15 cellular contexts compared by ENCODE assay signal in the genomic region with DNA sequence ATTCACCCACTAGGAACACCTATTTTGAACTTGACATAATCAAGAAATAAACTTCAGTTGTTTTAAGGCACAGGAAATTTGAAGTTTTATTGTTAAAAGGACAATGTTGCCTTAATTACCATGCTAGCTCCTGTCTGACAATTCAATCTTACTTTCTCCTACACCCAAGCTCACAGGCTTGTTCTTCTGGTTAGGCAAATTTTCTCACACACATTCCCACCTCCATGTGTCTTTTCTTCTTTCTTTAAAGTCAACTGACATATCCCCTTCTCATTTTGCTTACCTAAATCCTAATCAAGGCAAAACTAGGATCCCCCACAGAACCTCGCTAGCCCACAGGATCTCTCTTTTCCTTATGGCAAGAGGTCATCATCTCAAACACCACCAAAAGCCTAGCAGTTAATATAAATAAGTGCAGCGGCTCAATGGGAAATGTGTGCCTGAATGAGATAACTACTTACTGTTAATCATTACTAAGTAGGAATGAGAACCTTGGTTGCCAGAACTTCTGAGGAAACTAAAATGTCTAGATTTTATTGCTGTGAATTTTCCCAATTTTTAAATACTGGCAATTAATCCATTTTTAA.
A peak's percentile ranks its signal among the peaks of the same experiment; 100 is the strongest.
DNase-seq lines count a peak whose midpoint lies in the region; ATAC-seq and TF ChIP-seq lines count a peak whose summit lies in the region.
"Had no signal": no experiment of that assay in that cellular context is flagged by ENCODE, and none has a peak within 500 bp of the region (broad histone marks: within the 10 kb centered on the region; RNA-seq: fewer than 3 reads in every experiment).

No MANE protein-coding gene starts in this region.

- H3K4me3 ChIP-seq in HCT116 (replicated peaks in 1 of 2; ENCODE audit: low read depth in 1 of 2, low read length in 2 of 2), result no peak overlapping the region
- H3K4me3 ChIP-seq: GM12878, spleen had no signal

- H3K9me3 Mint-ChIP-seq in T-helper 2 cell treated with Interferon-gamma antibody and Interleukin-4, amounts not matched to agents 5 μg/mL and 100 μg/mL, for 36 hours, result no peaks in the 10 kb centered on the region
- H3K9me3 Mint-ChIP-seq in activated CD8-positive, alpha-beta T cell treated with anti-CD3 and anti-CD28 coated beads for 36 hours, result no peaks in the 10 kb centered on the region
- no peaks in the 10 kb centered on the region for H3K9me3 Mint-ChIP-seq in nephron
- H3K9me3 Mint-ChIP-seq: neural crest cell had no signal

- BruUV-seq in HCT116 (replicated peaks; lab: Mats Ljungman, UMichigan), result no TSS peak

- H3K4me1 ChIP-seq in HCT116 (ENCODE audit: control insufficient read depth in 1 of 2, insufficient read depth in 2 of 2, low read length in 2 of 2), result peaks cover 8 to 17% of the 10 kb centered on the region in 2 experiments; a peak in 3 of 4 replicates

- H3K27me3 ChIP-seq in HCT116 (ENCODE audit: insufficient read depth, low read length), result no peaks in the 10 kb centered on the region
- H3K27me3 ChIP-seq: spleen had no signal

- no peaks in the 10 kb centered on the region for H3K9me2 ChIP-seq in HCT116 (ENCODE audit: insufficient read depth)

- POLR2A ChIA-PET in HCT116 (lab: Charles Lee), result no interaction called here
- POLR2A ChIA-PET in activated CD8-positive, alpha-beta T cell treated with anti-CD3 and anti-CD28 coated beads for 36 hours (lab: Charles Lee), result no interaction called here

- peak overlapping the region; percentile 68 for H3K27ac Mint-ChIP-seq in T-helper 2 cell treated with Interferon-gamma antibody and Interleukin-4, amounts not matched to agents 5 μg/mL and 100 μg/mL, for 36 hours
- peak overlapping the region; percentile 22 for H3K27ac Mint-ChIP-seq in activated CD8-positive, alpha-beta T cell treated with anti-CD3 and anti-CD28 coated beads for 36 hours
- H3K27ac Mint-ChIP-seq in nephron, result peak overlapping the region; percentile 95 to 99 (median 99)

- RAD21 ChIA-PET in HCT116 (lab: Charles Lee; ENCODE audit: low non-redundant PET in 1 of 2, low total read pairs in 2 of 2, uncharacterized antibody in 2 of 2, unreplicated experiment in 2 of 2), result no interaction called here

- no peaks in the 10 kb centered on the region for H4K20me1 ChIP-seq in HCT116 (ENCODE audit: insufficient read depth)

- H3K9ac ChIP-seq in HCT116 (ENCODE audit: low read length), result no peak overlapping the region

- peaks cover 2% of the 10 kb centered on the region for H3K27me3 Mint-ChIP-seq in T-helper 2 cell treated with Interferon-gamma antibody and Interleukin-4, amounts not matched to agents 5 μg/mL and 100 μg/mL, for 36 hours (ENCODE audit: low read depth)
- no peaks in the 10 kb centered on the region for H3K27me3 Mint-ChIP-seq in activated CD8-positive, alpha-beta T cell treated with anti-CD3 and anti-CD28 coated beads for 36 hours
- no peaks in the 10 kb centered on the region for H3K27me3 Mint-ChIP-seq in nephron (ENCODE audit: low read depth)

- H3K36me3 ChIP-seq in HCT116 (ENCODE audit: control insufficient read depth in 1 of 2, insufficient read depth in 2 of 2, low read length in 2 of 2), result no peaks in the 10 kb centered on the region
- H3K36me3 ChIP-seq: spleen had no signal

- no peak for TF ChIP-seq RAD21 in HCT116 (IDR thresholded peaks at IDR 0.05; ENCODE audit: low read depth)

- H3K36me3 Mint-ChIP-seq in T-helper 2 cell treated with Interferon-gamma antibody and Interleukin-4, amounts not matched to agents 5 μg/mL and 100 μg/mL, for 36 hours (ENCODE audit: low read depth), result peaks cover 7% of the 10 kb centered on the region
- peaks cover 3% of the 10 kb centered on the region for H3K36me3 Mint-ChIP-seq in activated CD8-positive, alpha-beta T cell treated with anti-CD3 and anti-CD28 coated beads for 36 hours (ENCODE audit: low read depth)
- peaks cover 3% of the 10 kb centered on the region for H3K36me3 Mint-ChIP-seq in nephron (ENCODE audit: low read depth)

- TF ChIP-seq CTCF in HCT116 (IDR thresholded peaks at IDR 0.05 in 2 of 3, conservative IDR thresholded peaks at IDR 0.05 in 1 of 3; ENCODE audit: borderline replicate concordance in 1 of 3, insufficient read depth in 1 of 3, low read depth in 2 of 3, low read length in 2 of 3), result no peak
- TF ChIP-seq CTCF in activated CD8-positive, alpha-beta T cell treated with anti-CD3 and anti-CD28 coated beads for 36 hours (IDR thresholded peaks at IDR 0.05), result no peak
- no peak for TF ChIP-seq CTCF in nephron (IDR thresholded peaks at IDR 0.05; ENCODE audit: unreplicated experiment in 3 of 3)

- no peak overlapping the region for H3K27ac ChIP-seq in HCT116 (ENCODE audit: low read depth, low read length)
- H3K27ac ChIP-seq: spleen had no signal

- no peak for ATAC-seq in HCT116
- no peak for ATAC-seq in activated CD8-positive, alpha-beta T cell treated with anti-CD3 and anti-CD28 coated beads for 36 hours

- CTCF ChIA-PET in HCT116 (lab: Charles Lee), result no interaction called here
- CTCF ChIA-PET in activated CD8-positive, alpha-beta T cell treated with anti-CD3 and anti-CD28 coated beads for 36 hours (lab: Charles Lee), result no interaction called here

- no peak for DNase-seq in T-helper 2 cell treated with Interferon-gamma antibody and Interleukin-4, amounts not matched to agents 5 μg/mL and 100 μg/mL, for 36 hours (ENCODE audit: low spot score)
- no peak for DNase-seq in T-helper 2 cell
- no peak for DNase-seq in HCT116 (ENCODE audit: low read depth, low spot score)
- DNase-seq in activated CD8-positive, alpha-beta T cell treated with anti-CD3 and anti-CD28 coated beads for 36 hours, result no peak
- no peak for DNase-seq in SK-N-DZ (ENCODE audit: low spot score)
- DNase-seq in iPS-NIHi11 (ENCODE audit: low spot score), result no peak
- no peak for DNase-seq in NCI-H146 (lab: John Stamatoyannopoulos, UW)
- DNase-seq: anterior cingulate cortex, DMS153, foreskin fibroblast, NCI-H1048, spleen had no signal

- intact Hi-C loops in HCT116 (cut with micrococcal nuclease), result no loop called here
- intact Hi-C loops in activated CD8-positive, alpha-beta T cell treated with anti-CD3 and anti-CD28 coated beads for 36 hours (cut with micrococcal nuclease), result no loop called here

- no peak overlapping the region for H2AFZ ChIP-seq in HCT116 (ENCODE audit: low read depth, low read length, poor library complexity, severe bottlenecking)

- peak overlapping the region; percentile 70 for H3K4me3 Mint-ChIP-seq in T-helper 2 cell treated with Interferon-gamma antibody and Interleukin-4, amounts not matched to agents 5 μg/mL and 100 μg/mL, for 36 hours
- no peak overlapping the region for H3K4me3 Mint-ChIP-seq in activated CD8-positive, alpha-beta T cell treated with anti-CD3 and anti-CD28 coated beads for 36 hours
- H3K4me3 Mint-ChIP-seq in nephron, result peak overlapping the region; percentile 42 to 69 (median 60)
- H3K4me3 Mint-ChIP-seq: neural crest cell had no signal

- peak overlapping the region; percentile 18; the same call in 1 of the 2 replicates for H3K4me2 ChIP-seq in HCT116 (ENCODE audit: low read length)

- no peak for TF ChIP-seq POLR2A in HCT116 (IDR thresholded peaks at IDR 0.05; ENCODE audit: borderline replicate concordance, extremely low read depth, insufficient read depth, insufficient read length)

- H3K4me1 Mint-ChIP-seq in T-helper 2 cell treated with Interferon-gamma antibody and Interleukin-4, amounts not matched to agents 5 μg/mL and 100 μg/mL, for 36 hours (ENCODE audit: low read depth), result peaks cover 36% of the 10 kb centered on the region
- peaks cover 26% of the 10 kb centered on the region for H3K4me1 Mint-ChIP-seq in activated CD8-positive, alpha-beta T cell treated with anti-CD3 and anti-CD28 coated beads for 36 hours (ENCODE audit: low read depth)
- H3K4me1 Mint-ChIP-seq in nephron, result peaks cover 36% of the 10 kb centered on the region

- H3K9me3 ChIP-seq in HCT116 (ENCODE audit: control insufficient read depth in 1 of 2, insufficient read depth in 1 of 2, low read depth in 1 of 2, low read length in 2 of 2), result no peaks in the 10 kb centered on the region
- H3K9me3 ChIP-seq: spleen had no signal

- H3K79me2 ChIP-seq in HCT116 (ENCODE audit: insufficient read depth, low read length), result no peaks in the 10 kb centered on the region

TF ChIP-seq in HCT116, 20 proteins besides CTCF, POLR2A, EP300 and RAD21 (continues in another document):
- TF ChIP-seq EGR1 (IDR thresholded peaks at IDR 0.05; ENCODE audit: low read depth) (no peak), FOSL1 (IDR thresholded peaks at IDR 0.05; ENCODE audit: low read depth) (no peak), SRF (IDR thresholded peaks at IDR 0.05; ENCODE audit: low read depth) (no peak), ZNF274 (IDR thresholded peaks at IDR 0.05; ENCODE audit: low read depth, low read length) (no peak), ELF1 (IDR thresholded peaks at IDR 0.05; ENCODE audit: borderline replicate concordance, low read depth) (no peak), POLR2AphosphoS5 (IDR thresholded peaks at IDR 0.05; ENCODE audit: low read depth, low read length) (no peak), ZBTB33 (IDR thresholded peaks at IDR 0.05; ENCODE audit: extremely low read depth, insufficient replicate concordance, low read length) (no peak), MAX (IDR thresholded peaks at IDR 0.05) (no peak), ZFX (IDR thresholded peaks at IDR 0.05) (no peak), EZH2 (IDR thresholded peaks at IDR 0.05) (no peak), SIN3A (IDR thresholded peaks at IDR 0.05; ENCODE audit: low read depth) (no peak), YY1 (IDR thresholded peaks at IDR 0.05; ENCODE audit: extremely low read depth, insufficient replicate concordance, low read depth, low read length) (no peak)
- TF ChIP-seq, protein P1, sequence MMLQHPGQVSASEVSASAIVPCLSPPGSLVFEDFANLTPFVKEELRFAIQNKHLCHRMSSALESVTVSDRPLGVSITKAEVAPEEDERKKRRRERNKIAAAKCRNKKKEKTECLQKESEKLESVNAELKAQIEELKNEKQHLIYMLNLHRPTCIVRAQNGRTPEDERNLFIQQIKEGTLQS (IDR thresholded peaks at IDR 0.05), result no peak

Comparison
In these comparisons a context has a peak if more than half of its experiments do, and no peak if none do; other contexts are left out.
1. H3K27ac Mint-ChIP-seq: peak in every context shown above with its lines; median percentile 99 in nephron; 68 in T-helper 2 cell treated with Interferon-gamma antibody and Interleukin-4, amounts not matched to agents 5 μg/mL and 100 μg/mL, for 36 hours; 22 in activated CD8-positive, alpha-beta T cell treated with anti-CD3 and anti-CD28 coated beads for 36 hours.